ENCODE assay signal across 8 cellular contexts in the genomic region with DNA sequence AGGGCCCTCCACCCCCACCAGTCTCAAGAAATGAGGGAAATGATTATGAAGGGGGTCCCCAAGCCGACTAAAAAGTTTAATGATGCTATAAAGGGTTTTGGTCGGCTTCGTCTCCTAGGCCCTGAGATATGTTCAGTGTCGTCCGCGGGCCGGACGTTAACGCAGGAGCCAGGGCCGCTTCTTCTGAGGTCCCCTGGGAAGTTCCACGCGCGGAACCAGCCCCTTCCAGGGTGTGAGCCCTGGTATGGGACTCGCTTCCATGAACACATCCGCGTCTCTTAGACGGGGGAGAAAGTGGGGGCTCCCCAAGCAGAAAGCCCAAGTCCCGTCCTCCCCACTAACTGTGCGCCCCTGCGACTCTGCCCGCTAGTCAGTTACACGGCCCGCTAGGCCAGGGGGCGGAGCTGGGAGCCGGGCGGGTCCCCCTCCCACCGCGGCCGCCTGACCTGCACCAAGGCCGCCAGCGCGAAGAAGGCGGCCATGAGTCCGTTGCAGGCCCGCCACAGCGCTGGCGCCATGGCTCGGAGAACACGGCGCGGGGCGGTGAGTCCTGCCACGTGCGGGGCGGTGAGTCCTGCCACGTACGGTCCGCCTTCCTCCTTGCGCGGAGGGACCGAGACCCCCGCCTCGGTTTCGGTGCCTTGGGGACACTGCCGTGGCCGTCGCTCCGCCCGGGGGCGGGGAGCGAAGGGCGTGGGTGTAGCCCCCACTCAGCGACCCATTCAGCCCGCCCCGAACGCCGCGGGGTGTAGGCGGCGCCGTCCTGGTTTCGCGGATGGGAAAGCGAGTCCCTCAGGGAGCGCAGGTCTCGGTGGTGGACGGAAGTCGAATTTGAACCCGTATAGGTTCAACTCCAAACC. TPM values are rescaled to one million over a fixed set of nuclear protein-coding genes. Genes with fewer than 3 reads are reported as not detected.
DNase-seq lines count a peak whose midpoint lies in the region; ATAC-seq and TF ChIP-seq lines count a peak whose summit lies in the region.

Gene TMEM220, minus strand, starts transcription at position 690 of the 860 bp plus-strand sequence. Its CDS starts 172 bp downstream, at position 518.

- no peaks in the 10 kb centered on the region for H3K36me3 Mint-ChIP-seq in activated naive CD8-positive, alpha-beta T cell treated with anti-CD3 and anti-CD28 coated beads, Interleukin-2, amount 10 ng/mL, durations not matched to agents 7 days and 5 days
- no peaks in the 10 kb centered on the region for H3K36me3 Mint-ChIP-seq in type B pancreatic cell

- no peaks in the 10 kb centered on the region for H3K9me3 ChIP-seq in OCI-LY3 (ENCODE audit: insufficient read depth, low read length)

- peak within 1 kb of the TSS; percentile 94 for H3K4me3 Mint-ChIP-seq in activated naive CD8-positive, alpha-beta T cell treated with anti-CD3 and anti-CD28 coated beads, Interleukin-2, amount 10 ng/mL, durations not matched to agents 7 days and 5 days
- peak within 1 kb of the TSS; percentile 95 for H3K4me3 Mint-ChIP-seq in type B pancreatic cell

- POLR2A ChIA-PET in HEK293T (lab: Yijun Ruan, JAX): interaction anchor here (1.0 kb wide), 3 partner anchors 11 to 32 kb away, joined by 3 to 4 read pairs (median 3); partner anchors contain the start of genes ADPRM and SCO1
- POLR2A ChIA-PET in activated naive CD8-positive, alpha-beta T cell treated with anti-CD3 and anti-CD28 coated beads, Interleukin-2, amount 10 ng/mL, durations not matched to agents 7 days and 5 days (lab: Charles Lee): interaction anchor here (0.7 kb wide), 1 partner anchor 1444 kb away, joined by 3 read pairs; no protein-coding TSS in a partner anchor

- no peak within 1 kb of the TSS for H3K9ac ChIP-seq in OCI-LY3 (ENCODE audit: low read length)

- H3K27me3 ChIP-seq in OCI-LY3 (ENCODE audit: low read depth, low read length): no peaks in the 10 kb centered on the region

- peak within 1 kb of the TSS; percentile 39; the same call in 1 of the 2 replicates for H3K4me2 ChIP-seq in OCI-LY3 (ENCODE audit: low read length)

- no peaks in the 10 kb centered on the region for H3K4me1 ChIP-seq in OCI-LY3 (ENCODE audit: low read length)

- DNase-seq in HEK293T (ENCODE audit: extremely low spot score) (peak; percentile 38), head of caudate nucleus (peak; percentile 23 to 88 (median 72)), omental fat pad (ENCODE audit: low spot score) (peak; percentile 50), type B pancreatic cell (ENCODE audit: extremely low spot score, unreplicated experiment) (peak; percentile 80), DMS53 treated with DMSO at 0.1 percent for 48 hours (lab: John Stamatoyannopoulos, UW; ENCODE audit: unreplicated experiment) (no peak)
- DNase-seq in activated naive CD8-positive, alpha-beta T cell treated with anti-CD3 and anti-CD28 coated beads, Interleukin-2, amount 10 ng/mL, durations not matched to agents 7 days and 5 days: peak; percentile 60

- CTCF ChIA-PET in HEK293T (lab: Yijun Ruan, JAX): no interaction called here

- H3K4me3 ChIP-seq in GM08714 (ENCODE audit: low read length): peak within 1 kb of the TSS; percentile 59; the same call in 1 of the 2 replicates
- H3K4me3 ChIP-seq in OCI-LY3 (ENCODE audit: low read length): peak within 1 kb of the TSS; percentile 71

- peaks cover 10% of the 10 kb centered on the region for H3K4me1 Mint-ChIP-seq in activated naive CD8-positive, alpha-beta T cell treated with anti-CD3 and anti-CD28 coated beads, Interleukin-2, amount 10 ng/mL, durations not matched to agents 7 days and 5 days
- H3K4me1 Mint-ChIP-seq in type B pancreatic cell (ENCODE audit: unreplicated experiment): peaks cover 9% of the 10 kb centered on the region

- TF ChIP-seq CTCF in OCI-LY3 (IDR thresholded peaks at IDR 0.05; ENCODE audit: low read depth, low read length): no peak
- no peak for TF ChIP-seq CTCF in omental fat pad (IDR thresholded peaks at IDR 0.05)
- TF ChIP-seq CTCF in type B pancreatic cell (conservative IDR thresholded peaks at IDR 0.05): no peak

- intact Hi-C loops in head of caudate nucleus (cut with DNase I): no loop called here

- no peaks in the 10 kb centered on the region for H3K9me3 Mint-ChIP-seq in activated naive CD8-positive, alpha-beta T cell treated with anti-CD3 and anti-CD28 coated beads, Interleukin-2, amount 10 ng/mL, durations not matched to agents 7 days and 5 days
- H3K9me3 Mint-ChIP-seq in type B pancreatic cell: no peaks in the 10 kb centered on the region

- peak; percentile 77 for ATAC-seq in activated naive CD8-positive, alpha-beta T cell treated with anti-CD3 and anti-CD28 coated beads, Interleukin-2, amount 10 ng/mL, durations not matched to agents 7 days and 5 days (ENCODE audit: low read depth)
- peak; percentile 94 for ATAC-seq in omental fat pad (ENCODE audit: low FRiP score)

- H3K27me3 Mint-ChIP-seq in activated naive CD8-positive, alpha-beta T cell treated with anti-CD3 and anti-CD28 coated beads, Interleukin-2, amount 10 ng/mL, durations not matched to agents 7 days and 5 days: no peaks in the 10 kb centered on the region
- peaks cover 21% of the 10 kb centered on the region for H3K27me3 Mint-ChIP-seq in type B pancreatic cell

- H4K20me1 ChIP-seq in OCI-LY3 (ENCODE audit: insufficient read depth, low read length): no peaks in the 10 kb centered on the region

- H3K36me3 ChIP-seq in OCI-LY3 (replicated peaks; ENCODE audit: low read depth, low read length): no peaks in the 10 kb centered on the region

- peak within 1 kb of the TSS; percentile 15 for H3K27ac Mint-ChIP-seq in activated naive CD8-positive, alpha-beta T cell treated with anti-CD3 and anti-CD28 coated beads, Interleukin-2, amount 10 ng/mL, durations not matched to agents 7 days and 5 days
- H3K27ac Mint-ChIP-seq in type B pancreatic cell: peak within 1 kb of the TSS; percentile 90

- H3K27ac ChIP-seq in OCI-LY3 (ENCODE audit: low read length): no peak within 1 kb of the TSS

- no peaks in the 10 kb centered on the region for H3K79me2 ChIP-seq in OCI-LY3 (ENCODE audit: low read length)

- no peak within 1 kb of the TSS for H2AFZ ChIP-seq in OCI-LY3 (ENCODE audit: low read depth, low read length)

TF ChIP-seq in HEK293T, 16 proteins besides CTCF, POLR2A, EP300 and RAD21:
- no peak for TF ChIP-seq HDGF (IDR thresholded peaks at IDR 0.05; ENCODE audit: borderline replicate concordance)
- no peak for TF ChIP-seq PKNOX1 (IDR thresholded peaks at IDR 0.05)
- peak; percentile 50 for TF ChIP-seq L3MBTL2 (conservative IDR thresholded peaks at IDR 0.05)
- TF ChIP-seq ARNT (IDR thresholded peaks at IDR 0.05): no peak
- no peak for TF ChIP-seq SUZ12 (IDR thresholded peaks at IDR 0.05)
- TF ChIP-seq FOXA1 (IDR thresholded peaks at IDR 0.05): no peak
- no peak for TF ChIP-seq ELF4 (IDR thresholded peaks at IDR 0.05)
- TF ChIP-seq LEF1 (IDR thresholded peaks at IDR 0.05; ENCODE audit: borderline replicate concordance): no peak

RNA-seq across cellular contexts. Expression of gene TMEM220, which starts in this region (rescaled TPM):
- total RNA-seq in activated naive CD8-positive, alpha-beta T cell treated with anti-CD3 and anti-CD28 coated beads, Interleukin-2, amount 10 ng/mL, durations not matched to agents 7 days and 5 days: 1 to 10 TPM in 1 of 2 experiments, under 1 TPM in 1; 0.86 to 1.7 TPM
- total RNA-seq in omental fat pad (10 to 100 TPM in 3 of 4 donors, 1 to 10 TPM in 1; 7.8 to 17.4 (median 13.4) TPM), type B pancreatic cell (ENCODE audit: low replicate concordance) (3.8 and 7.6 TPM in 2 replicates)
